8 cellular contexts compared by ENCODE assay signal in genomic region chr6:7137335-7138106, GRCh38.
DNase-seq lines count a peak whose midpoint lies in the region; ATAC-seq and TF ChIP-seq lines count a peak whose summit lies in the region.

No MANE protein-coding gene starts in this region.

- ATAC-seq in HG03378 (IDR thresholded peaks at IDR 0.05; ENCODE audit: unreplicated experiment) (peak; percentile 35), SK-N-SH treated with all-trans-retinoic acid at 6 μM for 48 hours (no peak)

- peak; percentile 62 for TF ChIP-seq POLR2A in GM19099 (IDR thresholded peaks at IDR 0.05; ENCODE audit: extremely low read depth, insufficient read length, low read depth)

- DNase-seq in AG08395 (ENCODE audit: low spot score) (peak; percentile 75), T follicular helper cell (ENCODE audit: low read depth) (peak; percentile 50), amniotic epithelial cell (ENCODE audit: low read depth) (peak; percentile 50), kidney glomerular epithelial cell (lab: John Stamatoyannopoulos, UW) (peak; percentile 44)
- peak; percentile 52 to 54 for DNase-seq in stimulated activated CD4-positive, alpha-beta T cell treated with anti-CD3 and anti-CD28 coated beads, Interleukin-4, amount 100 ng/mL, for 4 hours

TF ChIP-seq in SK-N-SH treated with all-trans-retinoic acid at 6 μM for 48 hours, 23 proteins besides CTCF, POLR2A, EP300 and RAD21:
- TF ChIP-seq TSHZ2 (CRISPR knock-in tag; IDR thresholded peaks at IDR 0.05) (no peak), ISL1 (CRISPR knock-in tag; IDR thresholded peaks at IDR 0.05) (no peak)
